In genomic region chr12:118371354-118372282, GRCh38 we compare ENCODE assay signal across 1 cellular context.
TF ChIP-seq lines count a peak whose summit lies in the region.

No MANE protein-coding gene starts in this region.

TF ChIP-seq in HepG2, 621 proteins besides CTCF, POLR2A, EP300 and RAD21 (continued from another document and continues in another):
- TF ChIP-seq TEF (CRISPR knock-in tag; IDR thresholded peaks at IDR 0.05) (no peak), ZNF232 (CRISPR knock-in tag; IDR thresholded peaks at IDR 0.05; ENCODE audit: borderline replicate concordance) (0 out of 2 replicates have a peak, but pooled peaks have one; percentile 37), GATAD2A (CRISPR knock-in tag; IDR thresholded peaks at IDR 0.05) (no peak), ZMYM3 (CRISPR knock-in tag; IDR thresholded peaks at IDR 0.05) (no peak), ZBED4 (CRISPR knock-in tag; IDR thresholded peaks at IDR 0.05; ENCODE audit: borderline replicate concordance) (no peak), ZNF780A (CRISPR knock-in tag; IDR thresholded peaks at IDR 0.05) (no peak), ZNF337 (CRISPR knock-in tag; IDR thresholded peaks at IDR 0.05; ENCODE audit: borderline replicate concordance, low read depth) (no peak), PPARG (CRISPR knock-in tag; conservative IDR thresholded peaks at IDR 0.05) (no peak), AGO2 (optimal IDR thresholded peaks at IDR 0.05; ENCODE audit: low read depth, low read length) (peak; percentile 63), ZNF720 (CRISPR knock-in tag; IDR thresholded peaks at IDR 0.05) (no peak), RERE (CRISPR knock-in tag; IDR thresholded peaks at IDR 0.05; ENCODE audit: low read depth) (no peak), ZBTB7B (CRISPR knock-in tag; IDR thresholded peaks at IDR 0.05) (peak; percentile 78; the same call in 1 of the 2 replicates), MBNL3 (CRISPR knock-in tag; conservative IDR thresholded peaks at IDR 0.05) (no peak), ZNF749 (CRISPR knock-in tag; IDR thresholded peaks at IDR 0.05; ENCODE audit: borderline replicate concordance) (no peak), ELF1 (CRISPR knock-in tag; IDR thresholded peaks at IDR 0.05) (no peak), STAT5B (CRISPR knock-in tag; IDR thresholded peaks at IDR 0.05) (no peak), WIZ (CRISPR knock-in tag; IDR thresholded peaks at IDR 0.05) (no peak), CEBPZ (IDR thresholded peaks at IDR 0.05; ENCODE audit: low read length) (no peak), BCL3 (CRISPR knock-in tag; IDR thresholded peaks at IDR 0.05) (no peak), ZNF800 (CRISPR knock-in tag; IDR thresholded peaks at IDR 0.05) (no peak), SMAD3 (CRISPR knock-in tag; IDR thresholded peaks at IDR 0.05) (no peak), ZSCAN12 (CRISPR knock-in tag; IDR thresholded peaks at IDR 0.05) (no peak), MXD1 (CRISPR knock-in tag; IDR thresholded peaks at IDR 0.05) (peak; percentile 64; the same call in 1 of the 2 replicates), JUN (CRISPR knock-in tag; IDR thresholded peaks at IDR 0.05) (no peak), ATF7-NPFF (CRISPR knock-in tag; IDR thresholded peaks at IDR 0.05; ENCODE audit: low read depth) (no peak), MEIS2 (CRISPR knock-in tag; IDR thresholded peaks at IDR 0.05) (no peak), U2AF1 (optimal IDR thresholded peaks at IDR 0.05; ENCODE audit: low read depth, low read length) (no peak), MXD4 (CRISPR knock-in tag; IDR thresholded peaks at IDR 0.05) (0 out of 2 replicates have a peak, but pooled peaks have one; percentile 43), HMGA1 (CRISPR knock-in tag; conservative IDR thresholded peaks at IDR 0.05) (no peak), ARNT (IDR thresholded peaks at IDR 0.05) (no peak), NR0B2 (CRISPR knock-in tag; IDR thresholded peaks at IDR 0.05) (no peak), ZNF672 (CRISPR knock-in tag; IDR thresholded peaks at IDR 0.05) (no peak), ZNF235 (CRISPR knock-in tag; IDR thresholded peaks at IDR 0.05; ENCODE audit: borderline replicate concordance) (0 out of 2 replicates have a peak, but pooled peaks have one; percentile 29), SP1 (IDR thresholded peaks at IDR 0.05) (no peak), SP1 (CRISPR knock-in tag; IDR thresholded peaks at IDR 0.05) (no peak), NFKB2 (CRISPR knock-in tag; IDR thresholded peaks at IDR 0.05; ENCODE audit: borderline replicate concordance) (0 out of 2 replicates have a peak, but pooled peaks have one; percentile 30), ZIK1 (CRISPR knock-in tag; IDR thresholded peaks at IDR 0.05; ENCODE audit: borderline replicate concordance, low read depth) (no peak), CREBL2 (CRISPR knock-in tag; IDR thresholded peaks at IDR 0.05; ENCODE audit: borderline replicate concordance) (no peak), MAFG (CRISPR knock-in tag; IDR thresholded peaks at IDR 0.05) (no peak), ZNF263 (CRISPR knock-in tag; IDR thresholded peaks at IDR 0.05) (peak; percentile 84), HNRNPUL1 (IDR thresholded peaks at IDR 0.05; ENCODE audit: low read depth, low read length) (no peak), PRMT3 (CRISPR knock-in tag; IDR thresholded peaks at IDR 0.05; ENCODE audit: borderline replicate concordance, low read depth) (no peak), ZNF777 (CRISPR knock-in tag; IDR thresholded peaks at IDR 0.05) (peak; percentile 83), ZBTB42 (CRISPR knock-in tag; IDR thresholded peaks at IDR 0.05) (no peak), ZBTB7A (CRISPR knock-in tag; IDR thresholded peaks at IDR 0.05) (no peak), SKI (IDR thresholded peaks at IDR 0.05; ENCODE audit: partially characterized antibody) (no peak), GMEB1 (CRISPR knock-in tag; IDR thresholded peaks at IDR 0.05; ENCODE audit: borderline replicate concordance) (no peak), TCF12 (IDR thresholded peaks at IDR 0.05) (no peak), TCF12 (CRISPR knock-in tag; IDR thresholded peaks at IDR 0.05) (0 out of 2 replicates have a peak, but pooled peaks have one; percentile 26), TOPORS (CRISPR knock-in tag; IDR thresholded peaks at IDR 0.05) (no peak)
